ENCODE assay signal across 1 cellular context in genomic region chr20:37897008-37897548, GRCh38.
TF ChIP-seq lines count a peak whose summit lies in the region.

No MANE protein-coding gene starts in this region.

TF ChIP-seq in GM23338, 12 proteins besides CTCF, POLR2A, EP300 and RAD21 (continued from another document):
- no peak for TF ChIP-seq ZNF462 (CRISPR knock-in tag; IDR thresholded peaks at IDR 0.05)
